In the genomic region with DNA sequence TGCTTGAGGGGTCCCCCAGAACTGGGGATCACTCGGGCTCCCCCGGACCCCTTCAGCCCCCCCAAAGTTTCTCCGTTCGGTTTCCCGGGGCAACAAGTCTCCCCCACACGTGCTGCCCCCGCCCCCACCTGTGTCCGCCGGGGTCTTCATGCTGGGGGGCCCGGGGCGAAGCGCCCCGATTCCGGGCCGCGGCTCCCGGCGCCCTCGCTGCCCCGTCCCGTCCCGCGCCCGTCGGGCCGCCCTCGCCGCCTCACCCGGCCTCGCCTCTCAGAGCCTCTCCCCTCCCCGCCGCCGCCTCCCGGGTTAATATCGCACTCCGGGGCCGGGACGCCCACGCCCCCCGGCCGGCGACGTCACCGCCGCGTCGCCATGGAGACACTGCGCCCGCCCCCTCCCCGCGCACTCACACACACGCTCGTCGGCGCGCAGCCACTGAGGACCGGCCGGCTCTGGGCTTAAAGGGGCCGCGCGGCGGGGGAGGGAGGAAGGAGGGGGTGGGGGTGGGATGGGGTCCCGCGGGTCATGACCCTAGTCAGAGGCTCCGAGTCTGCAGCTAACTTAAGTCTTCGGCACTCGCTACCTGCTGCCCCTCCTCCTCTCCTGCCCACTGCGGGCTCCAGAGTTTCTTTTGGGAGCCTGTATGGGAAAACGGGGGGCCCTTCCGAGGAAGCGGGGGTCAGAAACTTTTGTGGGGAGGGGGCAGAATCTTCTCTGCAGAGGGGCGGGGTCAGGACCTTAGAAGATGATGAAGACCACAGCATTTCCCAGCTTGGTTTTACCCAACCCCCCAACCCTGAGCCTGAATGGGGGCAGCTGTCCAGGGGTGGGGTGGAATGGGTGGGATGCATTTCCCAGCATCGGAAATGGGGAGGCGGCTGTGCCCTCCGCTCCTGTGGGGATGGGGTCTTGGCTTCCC, we compare ENCODE assay signal across 8 cellular contexts. TPM values are rescaled to one million over a fixed set of nuclear protein-coding genes. Genes with fewer than 3 reads are reported as not detected.
DNase-seq lines count a peak whose midpoint lies in the region; ATAC-seq and TF ChIP-seq lines count a peak whose summit lies in the region.

A gene (minus strand): TSS at position 279 of the 916 bp plus-strand sequence. CDS start 129 bp downstream, at position 150.

- intact Hi-C loops in HCT116 (cut with micrococcal nuclease): no loop called here
- intact Hi-C loops in cardiac septum (cut with DNase I): loop anchor here (1.0 kb wide), 1 partner anchor 25 kb away; no protein-coding TSS in a partner anchor
- intact Hi-C loops in posterior cingulate gyrus (cut with DNase I): loop anchor here (2.0 kb wide), 1 partner anchor 26 kb away; no protein-coding TSS in a partner anchor
- intact Hi-C loops in transverse colon (cut with DNase I; ENCODE audit: low total_unique reads): loop anchor here (2.0 kb wide), 1 partner anchor 78 kb away; no protein-coding TSS in a partner anchor

- H3K9me3 ChIP-seq in HCT116 (ENCODE audit: control insufficient read depth in 1 of 2, insufficient read depth in 1 of 2, low read depth in 1 of 2, low read length in 2 of 2) (no peaks in the 10 kb centered on the region), adipocyte (ENCODE audit: control insufficient read depth, low read length) (no peaks in the 10 kb centered on the region), transverse colon (no peaks in the 10 kb centered on the region)

- no TSS peak for BruUV-seq in HCT116 (replicated peaks; lab: Mats Ljungman, UMichigan)

- POLR2A ChIA-PET in HCT116 (lab: Charles Lee): interaction anchor here (1.2 to 1.7 kb wide), 2 partner anchors 8 to 24 kb away, joined by 3 to 6 read pairs; no protein-coding TSS in a partner anchor
- POLR2A ChIA-PET in T-cell (lab: Charles Lee): interaction anchor here (0.7 to 0.9 kb wide), 2 partner anchors 15 to 16 kb away, joined by 4 to 5 read pairs; no protein-coding TSS in a partner anchor

- H3K4me3 Mint-ChIP-seq in T-cell: peak within 1 kb of the TSS; percentile 74 to 95 (median 75)

- no peak within 1 kb of the TSS for H2AFZ ChIP-seq in HCT116 (ENCODE audit: low read depth, low read length, poor library complexity, severe bottlenecking)

- H3K27ac ChIP-seq in HCT116 (ENCODE audit: low read depth, low read length) (peak within 1 kb of the TSS; percentile 99), transverse colon (peak within 1 kb of the TSS; percentile 97 to 100 (median 99))

- H3K9me3 Mint-ChIP-seq in T-cell: no peaks in the 10 kb centered on the region

- TF ChIP-seq EP300 in transverse colon (IDR thresholded peaks at IDR 0.05; ENCODE audit: low read depth): no peak

- H3K27me3 ChIP-seq in HCT116 (ENCODE audit: insufficient read depth, low read length) (no peaks in the 10 kb centered on the region), adipocyte (replicated peaks; ENCODE audit: control insufficient read depth, insufficient read depth, low read length) (no peaks in the 10 kb centered on the region), transverse colon (no peaks in the 10 kb centered on the region)

- H3K9me2 ChIP-seq in HCT116 (ENCODE audit: insufficient read depth): no peaks in the 10 kb centered on the region

- WGBS in transverse colon (ENCODE audit: low coverage in 1 of 2), 2 donors: 1% methylated on average over 44 of the region's 75 CpGs; no CpG with 5 or more reads in 1 of the 2 donors

- TF ChIP-seq POLR2A in HCT116 (IDR thresholded peaks at IDR 0.05; ENCODE audit: borderline replicate concordance, extremely low read depth, insufficient read depth, insufficient read length): peak; percentile 53
- TF ChIP-seq POLR2A in transverse colon (IDR thresholded peaks at IDR 0.05): peak; percentile 87

- H3K4me1 Mint-ChIP-seq in T-cell: peaks cover 26 to 36% (median 33%) of the 10 kb centered on the region in 3 donors

- TF ChIP-seq CTCF in HCT116 (IDR thresholded peaks at IDR 0.05 in 2 of 3, conservative IDR thresholded peaks at IDR 0.05 in 1 of 3; ENCODE audit: borderline replicate concordance in 1 of 3, insufficient read depth in 1 of 3, low read depth in 2 of 3, low read length in 2 of 3) (no peak), transverse colon (IDR thresholded peaks at IDR 0.05) (no peak)

- H3K4me3 ChIP-seq in HCT116 (replicated peaks in 1 of 2; ENCODE audit: low read depth in 1 of 2, low read length in 2 of 2): peak within 1 kb of the TSS; percentile 94 to 96
- peak within 1 kb of the TSS; percentile 92 for H3K4me3 ChIP-seq in adipocyte (ENCODE audit: low read length)
- H3K4me3 ChIP-seq in transverse colon: peak within 1 kb of the TSS; percentile 72 to 99 (median 90)

- H3K27ac Mint-ChIP-seq in T-cell: peak within 1 kb of the TSS; percentile 23 to 72

- H3K4me1 ChIP-seq in HCT116 (ENCODE audit: control insufficient read depth in 1 of 2, insufficient read depth in 2 of 2, low read length in 2 of 2) (peaks cover 45 to 62% of the 10 kb centered on the region in 2 experiments), adipocyte (ENCODE audit: control insufficient read depth, insufficient read depth, low read length) (peaks cover 39% of the 10 kb centered on the region), transverse colon (peaks cover 28 to 53% (median 43%) of the 10 kb centered on the region in 4 donors)

- H3K27me3 Mint-ChIP-seq in T-cell: peaks cover 0 to 2% of the 10 kb centered on the region in 2 donors

- CTCF ChIA-PET in HCT116 (lab: Charles Lee) (no interaction called here), T-cell (lab: Charles Lee) (no interaction called here)

- H3K79me2 ChIP-seq in HCT116 (ENCODE audit: insufficient read depth, low read length): peaks cover 44% of the 10 kb centered on the region

- peak; percentile 69 for ATAC-seq in HCT116
- peak; percentile 74 to 81 (median 76) for ATAC-seq in T-cell (replicated peaks in 1 of 4)

- DNase-seq in EL (peak; percentile 90), HCT116 (ENCODE audit: low read depth, low spot score) (peak; percentile 65), NCI-H1092 treated with DMSO at 0.1 percent for 48 hours (lab: John Stamatoyannopoulos, UW) (peak; percentile 64), T-cell (peak; percentile 86 to 95 (median 91)), adipocyte (ENCODE audit: low read depth) (peak; percentile 97), cardiac septum (ENCODE audit: low spot score) (peak; percentile 98), posterior cingulate gyrus (peak; percentile 89 to 99 (median 94)), transverse colon (peak; percentile 95)

- no peak for TF ChIP-seq RAD21 in HCT116 (IDR thresholded peaks at IDR 0.05; ENCODE audit: low read depth)

- peak within 1 kb of the TSS; percentile 100 for H3K9ac ChIP-seq in HCT116 (ENCODE audit: low read length)
- H3K9ac ChIP-seq in adipocyte (ENCODE audit: low read length): peak within 1 kb of the TSS; percentile 95

- H3K36me3 Mint-ChIP-seq in T-cell: no peaks in the 10 kb centered on the region

- H4K20me1 ChIP-seq in HCT116 (ENCODE audit: insufficient read depth): peaks cover 3% of the 10 kb centered on the region; the same call in 1 of the 2 replicates

- H3K36me3 ChIP-seq in HCT116 (ENCODE audit: control insufficient read depth in 1 of 2, insufficient read depth in 2 of 2, low read length in 2 of 2): peaks cover 0 to 3% of the 10 kb centered on the region in 2 experiments; a peak in 2 of 4 replicates
- H3K36me3 ChIP-seq in adipocyte (ENCODE audit: control insufficient read depth, insufficient read depth, low read length, severe bottlenecking): no peaks in the 10 kb centered on the region
- no peaks in the 10 kb centered on the region for H3K36me3 ChIP-seq in transverse colon

- RAD21 ChIA-PET in HCT116 (lab: Charles Lee; ENCODE audit: low non-redundant PET in 1 of 2, low total read pairs in 2 of 2, uncharacterized antibody in 2 of 2, unreplicated experiment in 2 of 2): no interaction called here

- peak within 1 kb of the TSS; percentile 96 for H3K4me2 ChIP-seq in HCT116 (ENCODE audit: low read length)

- in situ Hi-C loops in transverse colon (cut with MboI; ENCODE audit: low pct_ligation_motif_present in 1 of 4, low pct_unique_long_range_greater_than_20kb in 1 of 4, low sequenced_read_pairs in 3 of 4): no loop called here

TF ChIP-seq in HCT116, 20 proteins besides CTCF, POLR2A, EP300 and RAD21:
- TF ChIP-seq TCF7L2 (IDR thresholded peaks at IDR 0.05; ENCODE audit: borderline replicate concordance, extremely low read depth, insufficient read depth, insufficient read length) (peak; percentile 83), SP1 (IDR thresholded peaks at IDR 0.05; ENCODE audit: low read depth) (peak; percentile 74), SIN3A (IDR thresholded peaks at IDR 0.05; ENCODE audit: low read depth) (0 out of 2 replicates have a peak, but pooled peaks have one; percentile 58), YY1 (IDR thresholded peaks at IDR 0.05; ENCODE audit: extremely low read depth, insufficient replicate concordance, low read depth, low read length) (no peak), EZH2phosphoT487 (IDR thresholded peaks at IDR 0.05; ENCODE audit: borderline replicate concordance) (no peak), CEBPB (IDR thresholded peaks at IDR 0.05; ENCODE audit: low read depth) (no peak), EGR1 (IDR thresholded peaks at IDR 0.05; ENCODE audit: low read depth) (peak; percentile 97), JUND (IDR thresholded peaks at IDR 0.05) (no peak), POLR2AphosphoS5 (IDR thresholded peaks at IDR 0.05; ENCODE audit: low read depth, low read length) (peak; percentile 95), ZFX (IDR thresholded peaks at IDR 0.05) (no peak)
- TF ChIP-seq, protein P1, sequence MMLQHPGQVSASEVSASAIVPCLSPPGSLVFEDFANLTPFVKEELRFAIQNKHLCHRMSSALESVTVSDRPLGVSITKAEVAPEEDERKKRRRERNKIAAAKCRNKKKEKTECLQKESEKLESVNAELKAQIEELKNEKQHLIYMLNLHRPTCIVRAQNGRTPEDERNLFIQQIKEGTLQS (IDR thresholded peaks at IDR 0.05): no peak

RNA-seq across cellular contexts. Expression of the gene that starts here (rescaled TPM):
- total RNA-seq in HCT116 (2021; ENCODE audit: unreplicated experiment) (96.1 TPM), T-cell (10 to 100 TPM; 35.9 to 97.3 (median 44.6) TPM), cardiac septum (37.4 TPM), transverse colon (10 to 100 TPM; 20.9 to 67.3 (median 30.5) TPM)
- 55.7 and 62.1 TPM in 2 replicates for polyA plus RNA-seq in HCT116 (2012)

Comparison
In these comparisons a context has a peak if more than half of its experiments do, and no peak if none do; other contexts are left out.
1. Peak in every context shown above with its lines: DNase-seq, ATAC-seq, H3K4me3 ChIP-seq and H3K27ac ChIP-seq.